ENCODE assay signal across 1 cellular context in genomic region chr14:31898835-31899528, GRCh38.
A peak's percentile ranks its signal among the peaks of the same experiment; 100 is the strongest.
TF ChIP-seq lines count a peak whose summit lies in the region.

No MANE protein-coding gene starts in this region.

TF ChIP-seq in GM12878, 131 proteins besides CTCF, POLR2A, EP300 and RAD21 (continued from another document):
- TF ChIP-seq ZNF687 (IDR thresholded peaks at IDR 0.05) (no peak), SPI1 (IDR thresholded peaks at IDR 0.05; ENCODE audit: borderline replicate concordance, insufficient read depth, low read depth, low read length) (peak; percentile 58; the same call in 1 of the 2 replicates)
